ENCODE assay signal across 8 cellular contexts in genomic region chr14:100237735-100238418, GRCh38. TPM values are rescaled to one million over a fixed set of nuclear protein-coding genes. Genes with fewer than 3 reads are reported as not detected.
DNase-seq lines count a peak whose midpoint lies in the region; ATAC-seq and TF ChIP-seq lines count a peak whose summit lies in the region.

No MANE protein-coding gene starts in this region.

- peaks cover 56% of the 10 kb centered on the region for H3K36me3 Mint-ChIP-seq in activated CD4-positive, alpha-beta memory T cell treated with anti-CD3 and anti-CD28 coated beads, Interleukin-2, amount 10 ng/mL, durations not matched to agents 7 days and 5 days (ENCODE audit: low read depth)

- peak overlapping the region; percentile 95 for H3K4me3 Mint-ChIP-seq in activated CD4-positive, alpha-beta memory T cell treated with anti-CD3 and anti-CD28 coated beads, Interleukin-2, amount 10 ng/mL, durations not matched to agents 7 days and 5 days

- ATAC-seq in HG02885 (IDR thresholded peaks at IDR 0.05; ENCODE audit: poor library complexity, unreplicated experiment) (peak; percentile 17), thoracic aorta (ENCODE audit: insufficient number of reproducible peaks, low FRiP score, low read depth) (no peak)

- H3K9me3 ChIP-seq in muscle layer of duodenum (ENCODE audit: control insufficient read depth in 1 of 2, low read length in 2 of 2) (no peaks in the 10 kb centered on the region), thoracic aorta (no peaks in the 10 kb centered on the region)

- H3K4me1 Mint-ChIP-seq in activated CD4-positive, alpha-beta memory T cell treated with anti-CD3 and anti-CD28 coated beads, Interleukin-2, amount 10 ng/mL, durations not matched to agents 7 days and 5 days: peaks cover 60% of the 10 kb centered on the region

- CTCF ChIA-PET in activated CD4-positive, alpha-beta memory T cell treated with anti-CD3 and anti-CD28 coated beads, Interleukin-2, amount 10 ng/mL, durations not matched to agents 7 days and 5 days (lab: Charles Lee): interaction anchor here (0.7 to 6.7 kb wide), 6 partner anchors 9 to 48 kb away, joined by 3 to 73 read pairs (median 5); no protein-coding TSS in a partner anchor

- DNase-seq in GM12865 (ENCODE audit: low read depth): peak; percentile 78
- DNase-seq in NCI-H526 (lab: John Stamatoyannopoulos, UW): peak; percentile 27 to 78
- DNase-seq in activated CD4-positive, alpha-beta memory T cell treated with anti-CD3 and anti-CD28 coated beads, Interleukin-2, amount 10 ng/mL, durations not matched to agents 7 days and 5 days: peak; percentile 63
- peak; percentile 45 for DNase-seq in epithelial cell of esophagus (ENCODE audit: low read depth)
- no peak for DNase-seq in thoracic aorta (ENCODE audit: low spot score)
- DNase-seq in SK-N-DZ (ENCODE audit: low spot score): no peak

- H3K27ac Mint-ChIP-seq in activated CD4-positive, alpha-beta memory T cell treated with anti-CD3 and anti-CD28 coated beads, Interleukin-2, amount 10 ng/mL, durations not matched to agents 7 days and 5 days: peak overlapping the region; percentile 97

- no peaks in the 10 kb centered on the region for H3K27me3 ChIP-seq in muscle layer of duodenum (ENCODE audit: low read depth, low read length)
- no peaks in the 10 kb centered on the region for H3K27me3 ChIP-seq in thoracic aorta (replicated peaks; ENCODE audit: insufficient read depth)

- H3K27me3 Mint-ChIP-seq in activated CD4-positive, alpha-beta memory T cell treated with anti-CD3 and anti-CD28 coated beads, Interleukin-2, amount 10 ng/mL, durations not matched to agents 7 days and 5 days: no peaks in the 10 kb centered on the region

- peaks cover 0 to 13% of the 10 kb centered on the region in 2 donors for H3K36me3 ChIP-seq in muscle layer of duodenum (ENCODE audit: control insufficient read depth in 1 of 2, insufficient read depth in 2 of 2, low read length in 2 of 2)
- no peaks in the 10 kb centered on the region for H3K36me3 ChIP-seq in thoracic aorta

- H3K4me1 ChIP-seq in muscle layer of duodenum (ENCODE audit: control insufficient read depth in 1 of 2, insufficient read depth in 2 of 2, low read length in 2 of 2) (peaks cover 20 to 37% of the 10 kb centered on the region in 2 donors), thoracic aorta (ENCODE audit: control insufficient read depth in 1 of 2, low read depth in 2 of 2) (peaks cover 26 to 45% of the 10 kb centered on the region in 2 donors)

- POLR2A ChIA-PET in activated CD4-positive, alpha-beta memory T cell treated with anti-CD3 and anti-CD28 coated beads, Interleukin-2, amount 10 ng/mL, durations not matched to agents 7 days and 5 days (lab: Charles Lee): interaction anchor here (0.6 to 9.2 kb wide), 10 partner anchors 13 to 173 kb away, joined by 3 to 268 read pairs (median 4); partner anchors contain the start of gene EVL

- TF ChIP-seq CTCF in GM12865 (IDR thresholded peaks at IDR 0.05; ENCODE audit: insufficient read depth, low read depth, low read length, missing control alignments): no peak
- TF ChIP-seq CTCF in epithelial cell of esophagus (IDR thresholded peaks at IDR 0.05; ENCODE audit: insufficient read depth, low read depth, low read length, missing control alignments): no peak
- no peak for TF ChIP-seq CTCF in thoracic aorta (IDR thresholded peaks at IDR 0.05)

- H3K4me3 ChIP-seq in GM12865 (ENCODE audit: low read depth, low read length) (peak overlapping the region; percentile 54), epithelial cell of esophagus (ENCODE audit: low read length) (peak overlapping the region; percentile 88), muscle layer of duodenum (ENCODE audit: low read depth in 1 of 2, low read length in 2 of 2) (peak overlapping the region; percentile 64 to 95), thoracic aorta (peak overlapping the region; percentile 98)

- H3K27ac ChIP-seq in muscle layer of duodenum (ENCODE audit: low read length) (peak overlapping the region; percentile 93), thoracic aorta (peak overlapping the region; percentile 95 to 99)

- H3K9me3 Mint-ChIP-seq in activated CD4-positive, alpha-beta memory T cell treated with anti-CD3 and anti-CD28 coated beads, Interleukin-2, amount 10 ng/mL, durations not matched to agents 7 days and 5 days: no peaks in the 10 kb centered on the region

RNA-seq across cellular contexts. Expression of gene YY1, which starts 1.1 kb away (rescaled TPM):
- total RNA-seq in activated CD4-positive, alpha-beta memory T cell treated with anti-CD3 and anti-CD28 coated beads, Interleukin-2, amount 10 ng/mL, durations not matched to agents 7 days and 5 days: 10 to 100 TPM; 94.0 to 95.6 TPM
- 10 to 100 TPM; 42.8 to 52.3 TPM for total RNA-seq in thoracic aorta
- polyA plus RNA-seq in SK-N-DZ (2014; cell fraction: cytosol; rRNA removed): 25.7 and 28.4 TPM in 2 replicates
- 24.4 and 31.4 TPM in 2 replicates for polyA plus RNA-seq in SK-N-DZ (2014; cell fraction: nucleus; rRNA removed)

Comparison
In these comparisons a context has a peak if more than half of its experiments do, and no peak if none do; other contexts are left out.
1. DNase-seq: peak in GM12865 (single experiment), NCI-H526 (2 of 2), activated CD4-positive, alpha-beta memory T cell treated with anti-CD3 and anti-CD28 coated beads, Interleukin-2, amount 10 ng/mL, durations not matched to agents 7 days and 5 days (single experiment) and epithelial cell of esophagus (single experiment); none in thoracic aorta (single experiment) and SK-N-DZ (single experiment).
2. Peak in every context shown above with its lines, with median percentiles within 50 percentile points of each other: H3K4me3 ChIP-seq.